ENCODE assay signal across 10 cellular contexts in the genomic region with DNA sequence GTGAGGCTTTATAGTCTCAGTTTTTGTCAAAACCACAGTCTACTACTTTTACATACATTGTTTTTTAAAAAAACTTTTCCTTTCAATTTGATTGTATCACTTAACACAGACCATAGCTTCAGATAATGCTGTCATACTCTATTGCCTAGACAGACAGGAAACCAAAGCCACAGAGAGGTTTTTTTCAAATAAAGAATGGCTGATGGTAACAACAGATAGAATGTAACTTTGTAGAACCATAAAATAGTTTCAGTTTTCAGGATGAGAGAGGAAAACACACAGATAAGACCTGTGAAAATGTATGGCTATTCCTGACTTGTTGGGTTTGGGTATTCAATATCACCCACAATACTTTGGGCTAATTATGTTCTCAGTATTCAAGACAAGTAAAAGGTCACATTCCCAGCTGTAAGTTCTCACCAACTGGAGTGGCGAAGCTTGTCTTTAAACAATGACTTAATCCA.
A peak's percentile ranks its signal among the peaks of the same experiment; 100 is the strongest.
DNase-seq lines count a peak whose midpoint lies in the region; ATAC-seq lines count a peak whose summit lies in the region.
"Had no signal": no experiment of that assay in that cellular context is flagged by ENCODE, and none has a peak within 500 bp of the region (broad histone marks: within the 10 kb centered on the region; RNA-seq: fewer than 3 reads in every experiment).

No MANE protein-coding gene starts in this region.

- no peaks in the 10 kb centered on the region for H3K9me3 Mint-ChIP-seq in activated naive CD4-positive, alpha-beta T cell treated with anti-CD3 and anti-CD28 coated beads, Interleukin-2, amount 50 U/mL, for 24 hours
- no peaks in the 10 kb centered on the region for H3K9me3 Mint-ChIP-seq in T-helper 2 cell treated with Interferon-gamma antibody and Interleukin-4, amounts not matched to agents 5 μg/mL and 100 μg/mL, for 36 hours
- H3K9me3 Mint-ChIP-seq in stimulated activated naive CD8-positive, alpha-beta T cell treated with anti-CD3 and anti-CD28 coated beads, Interleukin-15, Interleukin-2, amounts not matched to agents 100 ng/mL and 50 ng/mL, for 24 hours: no peaks in the 10 kb centered on the region
- no peaks in the 10 kb centered on the region for H3K9me3 Mint-ChIP-seq in activated T-helper 2 cell treated with anti-CD3 and anti-CD28 coated beads, Interferon-gamma antibody, Interleukin-2, Interleukin-4, amounts not matched to agents 10 μg/mL and 5 μg/mL and 100 μg/mL, durations not matched to agents 14 hours and 24 hours and 36 hours

- H3K4me1 Mint-ChIP-seq in activated naive CD4-positive, alpha-beta T cell treated with anti-CD3 and anti-CD28 coated beads, Interleukin-2, amount 50 U/mL, for 24 hours: peaks cover 58% of the 10 kb centered on the region
- H3K4me1 Mint-ChIP-seq in T-helper 2 cell treated with Interferon-gamma antibody and Interleukin-4, amounts not matched to agents 5 μg/mL and 100 μg/mL, for 36 hours (ENCODE audit: low read depth): peaks cover 12% of the 10 kb centered on the region
- peaks cover 24% of the 10 kb centered on the region for H3K4me1 Mint-ChIP-seq in stimulated activated naive CD8-positive, alpha-beta T cell treated with anti-CD3 and anti-CD28 coated beads, Interleukin-15, Interleukin-2, amounts not matched to agents 100 ng/mL and 50 ng/mL, for 24 hours (ENCODE audit: low read depth)
- H3K4me1 Mint-ChIP-seq in activated T-helper 2 cell treated with anti-CD3 and anti-CD28 coated beads, Interferon-gamma antibody, Interleukin-2, Interleukin-4, amounts not matched to agents 10 μg/mL and 5 μg/mL and 100 μg/mL, durations not matched to agents 14 hours and 24 hours and 36 hours (ENCODE audit: low read depth): peaks cover 12% of the 10 kb centered on the region

- H3K36me3 Mint-ChIP-seq in activated naive CD4-positive, alpha-beta T cell treated with anti-CD3 and anti-CD28 coated beads, Interleukin-2, amount 50 U/mL, for 24 hours: no peaks in the 10 kb centered on the region
- no peaks in the 10 kb centered on the region for H3K36me3 Mint-ChIP-seq in T-helper 2 cell treated with Interferon-gamma antibody and Interleukin-4, amounts not matched to agents 5 μg/mL and 100 μg/mL, for 36 hours (ENCODE audit: low read depth)
- no peaks in the 10 kb centered on the region for H3K36me3 Mint-ChIP-seq in stimulated activated naive CD8-positive, alpha-beta T cell treated with anti-CD3 and anti-CD28 coated beads, Interleukin-15, Interleukin-2, amounts not matched to agents 100 ng/mL and 50 ng/mL, for 24 hours (ENCODE audit: low read depth)
- H3K36me3 Mint-ChIP-seq in activated T-helper 2 cell treated with anti-CD3 and anti-CD28 coated beads, Interferon-gamma antibody, Interleukin-2, Interleukin-4, amounts not matched to agents 10 μg/mL and 5 μg/mL and 100 μg/mL, durations not matched to agents 14 hours and 24 hours and 36 hours (ENCODE audit: low read depth): no peaks in the 10 kb centered on the region

- ATAC-seq in HG03039 (IDR thresholded peaks at IDR 0.05; ENCODE audit: unreplicated experiment): peak; percentile 95
- ATAC-seq: left lobe of liver had no signal

- intact Hi-C loops in activated T-helper 2 cell treated with anti-CD3 and anti-CD28 coated beads, Interferon-gamma antibody, Interleukin-2, Interleukin-4, amounts not matched to agents 10 μg/mL and 5 μg/mL and 100 μg/mL, durations not matched to agents 14 hours and 24 hours and 36 hours (cut with micrococcal nuclease): loop anchor here (2.0 to 10.0 kb wide), 3 partner anchors 249 to 1047 kb away; partner anchors contain the start of genes NMBR and VTA1

- no peaks in the 10 kb centered on the region for H3K27me3 Mint-ChIP-seq in activated naive CD4-positive, alpha-beta T cell treated with anti-CD3 and anti-CD28 coated beads, Interleukin-2, amount 50 U/mL, for 24 hours
- peaks cover 59% of the 10 kb centered on the region for H3K27me3 Mint-ChIP-seq in T-helper 2 cell treated with Interferon-gamma antibody and Interleukin-4, amounts not matched to agents 5 μg/mL and 100 μg/mL, for 36 hours (ENCODE audit: low read depth)
- peaks cover 4% of the 10 kb centered on the region for H3K27me3 Mint-ChIP-seq in stimulated activated naive CD8-positive, alpha-beta T cell treated with anti-CD3 and anti-CD28 coated beads, Interleukin-15, Interleukin-2, amounts not matched to agents 100 ng/mL and 50 ng/mL, for 24 hours
- H3K27me3 Mint-ChIP-seq in activated T-helper 2 cell treated with anti-CD3 and anti-CD28 coated beads, Interferon-gamma antibody, Interleukin-2, Interleukin-4, amounts not matched to agents 10 μg/mL and 5 μg/mL and 100 μg/mL, durations not matched to agents 14 hours and 24 hours and 36 hours (ENCODE audit: low read depth): peaks cover 61% of the 10 kb centered on the region

- DNase-seq in activated naive CD4-positive, alpha-beta T cell treated with anti-CD3 and anti-CD28 coated beads, Interleukin-2, amount 50 U/mL, for 16 hours: no peak
- peak; percentile 8 for DNase-seq in T-helper 2 cell treated with Interferon-gamma antibody and Interleukin-4, amounts not matched to agents 5 μg/mL and 100 μg/mL, for 36 hours (ENCODE audit: low spot score)
- no peak for DNase-seq in substantia nigra (lab: John Stamatoyannopoulos, UW)
- no peak for DNase-seq in NCI-H524 treated with DMSO at 0.1 percent for 48 hours (lab: John Stamatoyannopoulos, UW)
- DNase-seq in activated T-helper 2 cell treated with anti-CD3 and anti-CD28 coated beads, Interferon-gamma antibody, Interleukin-2, Interleukin-4, amounts not matched to agents 10 μg/mL and 5 μg/mL and 100 μg/mL, durations not matched to agents 14 hours and 24 hours and 36 hours (ENCODE audit: low spot score): no peak

- H3K27ac Mint-ChIP-seq in activated naive CD4-positive, alpha-beta T cell treated with anti-CD3 and anti-CD28 coated beads, Interleukin-2, amount 50 U/mL, for 24 hours: peak overlapping the region; percentile 95
- H3K27ac Mint-ChIP-seq in T-helper 2 cell treated with Interferon-gamma antibody and Interleukin-4, amounts not matched to agents 5 μg/mL and 100 μg/mL, for 36 hours: peak overlapping the region; percentile 41
- peak overlapping the region; percentile 13 for H3K27ac Mint-ChIP-seq in stimulated activated naive CD8-positive, alpha-beta T cell treated with anti-CD3 and anti-CD28 coated beads, Interleukin-15, Interleukin-2, amounts not matched to agents 100 ng/mL and 50 ng/mL, for 24 hours
- no peak overlapping the region for H3K27ac Mint-ChIP-seq in activated T-helper 2 cell treated with anti-CD3 and anti-CD28 coated beads, Interferon-gamma antibody, Interleukin-2, Interleukin-4, amounts not matched to agents 10 μg/mL and 5 μg/mL and 100 μg/mL, durations not matched to agents 14 hours and 24 hours and 36 hours

- no peak overlapping the region for H3K27ac ChIP-seq in substantia nigra (ENCODE audit: low read depth, low read length, poor library complexity, severe bottlenecking)
- H3K27ac ChIP-seq: C4-2B had no signal

- H3K4me3 Mint-ChIP-seq in activated naive CD4-positive, alpha-beta T cell treated with anti-CD3 and anti-CD28 coated beads, Interleukin-2, amount 50 U/mL, for 24 hours: peak overlapping the region; percentile 76
- peak overlapping the region; percentile 9 for H3K4me3 Mint-ChIP-seq in T-helper 2 cell treated with Interferon-gamma antibody and Interleukin-4, amounts not matched to agents 5 μg/mL and 100 μg/mL, for 36 hours
- H3K4me3 Mint-ChIP-seq in stimulated activated naive CD8-positive, alpha-beta T cell treated with anti-CD3 and anti-CD28 coated beads, Interleukin-15, Interleukin-2, amounts not matched to agents 100 ng/mL and 50 ng/mL, for 24 hours: peak overlapping the region; percentile 28
- H3K4me3 Mint-ChIP-seq in activated T-helper 2 cell treated with anti-CD3 and anti-CD28 coated beads, Interferon-gamma antibody, Interleukin-2, Interleukin-4, amounts not matched to agents 10 μg/mL and 5 μg/mL and 100 μg/mL, durations not matched to agents 14 hours and 24 hours and 36 hours (ENCODE audit: low read depth): no peak overlapping the region
